In genomic region chr17:67689534-67690177, GRCh38 we compare ENCODE assay signal across 8 cellular contexts. TPM values are rescaled to one million over a fixed set of nuclear protein-coding genes. Genes with fewer than 3 reads are reported as not detected.
DNase-seq lines count a peak whose midpoint lies in the region; ATAC-seq and TF ChIP-seq lines count a peak whose summit lies in the region.

No MANE protein-coding gene starts in this region.

- no peak overlapping the region for H3K27ac ChIP-seq in CD8-positive, alpha-beta T cell (ENCODE audit: low read depth, low read length)
- no peak overlapping the region for H3K27ac ChIP-seq in aorta (ENCODE audit: low read depth in 1 of 2, low read length in 2 of 2)

- H3K27me3 ChIP-seq in CD8-positive, alpha-beta T cell (ENCODE audit: insufficient read depth, low read length), result no peaks in the 10 kb centered on the region
- no peaks in the 10 kb centered on the region for H3K27me3 ChIP-seq in aorta (ENCODE audit: control insufficient read depth in 1 of 2, insufficient read depth in 2 of 2, low read length in 1 of 2)

- no peak overlapping the region for H3K27ac Mint-ChIP-seq in CD8-positive, alpha-beta T cell
- no peak overlapping the region for H3K27ac Mint-ChIP-seq in neural crest cell (ENCODE audit: unreplicated experiment)

- peak in 5 of 7 experiments; percentile 18 to 60 (median 31) for DNase-seq in CD8-positive, alpha-beta T cell
- DNase-seq in HEK293T (ENCODE audit: extremely low spot score) (peak; percentile 72), NCI-H526 treated with DMSO at 0.1 percent for 48 hours (lab: John Stamatoyannopoulos, UW) (peak; percentile 33), fibroblast of gingiva (ENCODE audit: low read depth) (peak; percentile 59), neural crest cell (ENCODE audit: low read depth, low spot score) (peak; percentile 62), aorta (no peak)
- DNase-seq in activated CD4-positive, alpha-beta T cell treated with anti-CD3 and anti-CD28 coated beads, Interleukin-2, amount 50 U/mL, for 1 hour, result peak; percentile 36

- H3K4me1 ChIP-seq in CD8-positive, alpha-beta T cell (ENCODE audit: insufficient read depth, low read length), result no peaks in the 10 kb centered on the region
- H3K4me1 ChIP-seq in aorta (ENCODE audit: control insufficient read depth in 1 of 2, insufficient read depth in 2 of 2, low read length in 2 of 2), result peaks cover 0 to 2% of the 10 kb centered on the region in 2 donors

- intact Hi-C loops in CD8-positive, alpha-beta T cell (cut with DNase I, micrococcal nuclease), result loop anchor here (1.0 to 10.0 kb wide), 5 partner anchors 185 to 972 kb away; partner anchors contain the start of gene PSMD12 (in 1 of the 2)
- intact Hi-C loops in aorta (cut with DNase I), result loop anchor here (2.0 to 5.0 kb wide), 2 partner anchors 312 to 313 kb away; partner anchors contain the start of gene PITPNC1 (in 2 of the 2)

- no peaks in the 10 kb centered on the region for H3K27me3 Mint-ChIP-seq in CD8-positive, alpha-beta T cell (ENCODE audit: low read depth)
- no peaks in the 10 kb centered on the region for H3K27me3 Mint-ChIP-seq in neural crest cell (ENCODE audit: low read depth)

- WGBS in aorta, 2 donors, result 38 to 41% methylated on average over 2 of the region's 2 CpGs

- peak; percentile 73 for ATAC-seq in CD8-positive, alpha-beta T cell
- peak; percentile 76 for ATAC-seq in aorta (ENCODE audit: low FRiP score)
- ATAC-seq in HG03571 (IDR thresholded peaks at IDR 0.05; ENCODE audit: unreplicated experiment), result no peak

- CTCF ChIA-PET in CD8-positive, alpha-beta T cell (lab: Charles Lee), result interaction anchor here (0.6 to 5.3 kb wide), 19 partner anchors 9 to 494 kb away, joined by 3 to 88 read pairs (median 3); partner anchors contain the start of gene PITPNC1
- CTCF ChIA-PET in HEK293T (lab: Yijun Ruan, JAX), result interaction anchor here (0.6 to 1.2 kb wide), 7 partner anchors 9 to 316 kb away, joined by 3 to 7 read pairs (median 4); no protein-coding TSS in a partner anchor

- peaks cover 70% of the 10 kb centered on the region for H3K36me3 Mint-ChIP-seq in CD8-positive, alpha-beta T cell
- H3K36me3 Mint-ChIP-seq in neural crest cell (ENCODE audit: low read depth), result peaks cover 2% of the 10 kb centered on the region

- POLR2A ChIA-PET in CD8-positive, alpha-beta T cell (lab: Charles Lee), result interaction anchor here (1.1 kb wide), 1 partner anchor 213 kb away, joined by 3 read pairs; no protein-coding TSS in a partner anchor
- POLR2A ChIA-PET in HEK293T (lab: Yijun Ruan, JAX), result no interaction called here

- no peaks in the 10 kb centered on the region for H3K9me3 Mint-ChIP-seq in CD8-positive, alpha-beta T cell
- no peaks in the 10 kb centered on the region for H3K9me3 Mint-ChIP-seq in neural crest cell

- H3K36me3 ChIP-seq in CD8-positive, alpha-beta T cell (ENCODE audit: insufficient read depth, low read length), result peaks cover 10% of the 10 kb centered on the region
- no peaks in the 10 kb centered on the region for H3K36me3 ChIP-seq in aorta (ENCODE audit: control insufficient read depth in 1 of 2, insufficient read depth in 2 of 2, low read length in 1 of 2)

- H3K9me3 ChIP-seq in CD8-positive, alpha-beta T cell (ENCODE audit: low read length), result no peaks in the 10 kb centered on the region
- no peaks in the 10 kb centered on the region for H3K9me3 ChIP-seq in aorta (ENCODE audit: control insufficient read depth, low read length)

- H3K4me3 ChIP-seq in CD8-positive, alpha-beta T cell (ENCODE audit: low read depth, low read length), result no peak overlapping the region
- no peak overlapping the region for H3K4me3 ChIP-seq in aorta (ENCODE audit: low read length in 2 of 2)

- no peak overlapping the region for H3K4me3 Mint-ChIP-seq in CD8-positive, alpha-beta T cell
- no peak overlapping the region for H3K4me3 Mint-ChIP-seq in neural crest cell

- peak; percentile 93 for TF ChIP-seq CTCF in CD8-positive, alpha-beta T cell (IDR thresholded peaks at IDR 0.05)
- peak; percentile 88 for TF ChIP-seq CTCF in neural crest cell (conservative IDR thresholded peaks at IDR 0.05)

- peaks cover 4% of the 10 kb centered on the region for H3K4me1 Mint-ChIP-seq in CD8-positive, alpha-beta T cell (ENCODE audit: low read depth)
- peaks cover 4% of the 10 kb centered on the region for H3K4me1 Mint-ChIP-seq in neural crest cell

TF ChIP-seq in HEK293T, 16 proteins besides CTCF, POLR2A, EP300 and RAD21:
- no peak for TF ChIP-seq PKNOX1 (IDR thresholded peaks at IDR 0.05)
- no peak for TF ChIP-seq HDGF (IDR thresholded peaks at IDR 0.05; ENCODE audit: borderline replicate concordance)
- TF ChIP-seq ZNF384 (IDR thresholded peaks at IDR 0.05), result no peak

RNA-seq across cellular contexts. Expression of gene NOL11, which starts 28.1 kb away (rescaled TPM):
- 10 to 100 TPM; 91.0 to 94.0 TPM for total RNA-seq in CD8-positive, alpha-beta T cell
- 82.4 and 88.7 TPM in 2 replicates for total RNA-seq in neural crest cell
- 10 to 100 TPM; 27.5 to 32.0 TPM for total RNA-seq in aorta
- polyA plus RNA-seq in aorta, result 10 to 100 TPM in 1 of 2 donors, 1 to 10 TPM in 1; 6.1 to 17.2 TPM

Comparison
In these comparisons a context has a peak if more than half of its experiments do, and no peak if none do; other contexts are left out.
1. DNase-seq: peak in CD8-positive, alpha-beta T cell (5 of 7), HEK293T (single experiment), NCI-H526 treated with DMSO at 0.1 percent for 48 hours (single experiment), activated CD4-positive, alpha-beta T cell treated with anti-CD3 and anti-CD28 coated beads, Interleukin-2, amount 50 U/mL, for 1 hour (single experiment), fibroblast of gingiva (single experiment) and neural crest cell (single experiment); none in aorta (0 of 2).